38 cellular contexts compared by ENCODE assay signal in the genomic region with DNA sequence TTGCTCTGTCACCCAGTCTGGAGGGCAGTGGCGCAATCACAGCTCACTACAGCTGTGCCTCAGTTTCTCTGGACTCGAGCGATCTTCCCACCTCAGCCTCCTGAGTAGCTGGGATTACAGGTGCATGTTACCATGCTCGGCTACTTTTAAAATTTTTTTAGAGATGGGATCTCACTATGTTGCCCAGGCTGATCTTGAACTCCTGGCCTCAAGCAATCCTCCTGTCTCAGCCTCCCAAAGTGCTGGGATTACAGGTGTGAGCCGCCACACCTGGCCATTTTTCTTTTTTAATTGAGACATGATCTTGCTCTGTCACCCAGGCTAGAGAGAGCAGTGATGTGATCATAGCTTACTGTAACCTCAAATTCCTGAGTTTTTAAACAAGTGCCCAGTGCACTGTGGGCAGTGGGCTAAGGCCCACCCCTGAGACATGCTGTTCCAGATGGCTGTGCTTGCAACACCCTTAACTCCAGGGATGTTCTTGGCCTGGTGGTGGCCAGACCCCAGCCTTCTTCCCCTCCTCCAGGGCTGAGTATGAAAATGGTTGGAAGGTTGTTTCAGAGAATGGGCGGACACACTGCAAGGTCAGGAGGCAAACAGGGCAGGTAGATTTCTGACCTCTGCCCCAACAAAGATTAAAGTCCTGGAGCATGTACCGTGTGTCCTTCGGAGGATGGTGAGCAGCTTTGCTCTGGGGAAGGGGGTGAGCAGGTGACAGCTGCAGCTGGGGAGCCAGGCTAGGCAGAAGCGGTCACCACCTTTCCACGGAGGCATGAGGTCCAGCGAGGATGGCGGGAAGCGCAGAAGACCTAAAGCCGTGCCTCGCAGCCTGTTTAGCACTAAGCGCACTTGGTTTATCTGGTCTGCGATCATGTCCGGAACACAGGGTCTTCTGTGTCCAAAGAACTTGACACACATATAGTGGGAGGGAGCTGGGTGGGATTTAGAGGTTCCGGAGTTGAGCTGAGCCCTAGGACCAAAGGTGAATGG. TPM values are rescaled to one million over a fixed set of nuclear protein-coding genes. Genes with fewer than 3 reads are reported as not detected.
"Had no signal": no experiment of that assay in that cellular context is flagged by ENCODE, and none has a peak within 500 bp of the region (broad histone marks: within the 10 kb centered on the region; RNA-seq: fewer than 3 reads in every experiment).

No MANE protein-coding gene starts in this region.

- H3K4me2 ChIP-seq: PC-9 had no signal

- H3K27me3 ChIP-seq: brain microvascular endothelial cell had no signal

- H3K27ac ChIP-seq: brain microvascular endothelial cell, PC-9, RWPE1 had no signal

- H3K4me3 ChIP-seq: PC-9 had no signal

- FAIRE-seq: RCC 7860 had no signal

- ATAC-seq: activated CD4-positive, CD25-positive, alpha-beta regulatory T cell treated with anti-CD3 and anti-CD28 coated beads, Interleukin-2, amount 50 U/mL, for 24 hours; activated naive CD8-positive, alpha-beta T cell treated with anti-CD3 and anti-CD28 coated beads, Interleukin-2, amount 50 U/mL, for 24 hours; activated T-cell treated with anti-CD3 and anti-CD28 coated beads, Interleukin-2, amount 50 U/mL, for 4 hours; Right ventricle myocardium inferior; WTC11 had no signal

- DNase-seq: activated CD4-positive, alpha-beta memory T cell treated with anti-CD3 and anti-CD28 coated beads for 36 hours; activated CD4-positive, alpha-beta T cell treated with anti-CD3 and anti-CD28 coated beads for 4 hours; activated CD4-positive, alpha-beta T cell treated with anti-CD3 and anti-CD28 coated beads, Interleukin-2, amount 50 U/mL, for 1 hour; activated CD8-positive, alpha-beta memory T cell treated with anti-CD3 and anti-CD28 coated beads, Interleukin-2, amount 50 U/mL, for 4 hours; activated gamma-delta T cell treated with Interleukin-2 at 50 U/mL for 16 hours; activated naive CD4-positive, alpha-beta T cell treated with anti-CD3 and anti-CD28 coated beads for 36 hours; activated naive CD8-positive, alpha-beta T cell treated with anti-CD3 and anti-CD28 coated beads, Interleukin-2, amount 50 U/mL, for 24 hours; activated T-cell treated with anti-CD3 and anti-CD28 coated beads for 4 hours; activated T-cell treated with anti-CD3 and anti-CD28 coated beads, Interleukin-2, amount 50 U/mL, for 4 hours; anterior cingulate cortex; brain microvascular endothelial cell; central memory CD4-positive, alpha-beta T cell; MM.1S; MV-4-11; NCI-H1092; NCI-H1436 treated with DMSO at 0.1 percent for 48 hours; NCI-H1694 treated with DMSO at 0.1 percent for 48 hours; NCI-H2029; NCI-H2107; NCI-H2171; NCI-H510A; NCI-H526; NCI-H748 treated with DMSO at 0.1 percent for 48 hours; NK-92 treated with Interleukin-12 subunit alpha and Interleukin-12 subunit beta, amount 100 ng/mL, for 24 hours; PC-9; SIG-M5; T1000 had no signal

- H2AFZ ChIP-seq: PC-9 had no signal

- H3K36me3 ChIP-seq: brain microvascular endothelial cell had no signal

RNA-seq across cellular contexts. Expression of a gene that starts 1.4 kb away (rescaled TPM):
- total RNA-seq: activated CD4-positive, alpha-beta memory T cell treated with anti-CD3 and anti-CD28 coated beads for 36 hours; activated naive CD4-positive, alpha-beta T cell treated with anti-CD3 and anti-CD28 coated beads for 36 hours; activated T-cell treated with anti-CD3 and anti-CD28 coated beads, Interleukin-2, amount 50 U/mL, for 4 hours; activated T-helper 1 cell treated with anti-CD3 and anti-CD28 coated beads, Interleukin-12 subunit alpha, Interleukin-12 subunit beta, Interleukin-2, Interleukin-4 antibody, amounts not matched to agents 30 ng/mL and 10 ng/mL and 1 ng/mL, durations not matched to agents 14 hours and 24 hours and 36 hours; cerebellum; LHCN-M2; PC-9; Right ventricle myocardium inferior; SK-MEL-5; T-helper 1 cell treated with Interleukin-12 subunit alpha and Interleukin-12 subunit beta and Interleukin-4 antibody, amounts not matched to agents 30 ng/mL and 1 ng/mL, for 36 hours; T-helper 2 cell treated with Interferon-gamma antibody and Interleukin-4, amounts not matched to agents 100 ng/mL and 5 ng/mL, for 36 hours; WTC11 had no signal
